In genomic region chr2:177998006-177998405, GRCh38 we compare ENCODE assay signal across 20 cellular contexts.
DNase-seq lines count a peak whose midpoint lies in the region; ATAC-seq, FAIRE-seq and TF ChIP-seq lines count a peak whose summit lies in the region.
"Had no signal": no experiment of that assay in that cellular context is flagged by ENCODE, and none has a peak within 500 bp of the region (broad histone marks: within the 10 kb centered on the region; RNA-seq: fewer than 3 reads in every experiment).

No MANE protein-coding gene starts in this region.

- ATAC-seq in IMR-90 (ENCODE audit: low read depth) (peak; percentile 90), gastrocnemius medialis (no peak)
- ATAC-seq: activated T-cell treated with anti-CD3 and anti-CD28 coated beads, Interleukin-2, amount 50 U/mL, for 4 hours; natural killer cell treated with Interleukin-12 subunit alpha and Interleukin-12 subunit beta and Interleukin-15 and Interleukin-18, amount 100 ng/mL, for 72 hours had no signal

- in situ Hi-C loops in IMR-90 (cut with MboI; ENCODE audit: low sequenced_read_pairs) (no loop called here), gastrocnemius medialis (cut with MboI; ENCODE audit: low sequenced_read_pairs in 4 of 4) (no loop called here)

- no peak for TF ChIP-seq POLR2A in IMR-90 (IDR thresholded peaks at IDR 0.05; ENCODE audit: low read depth, low read length)
- TF ChIP-seq POLR2A in gastrocnemius medialis (IDR thresholded peaks at IDR 0.05) = no peak
- TF ChIP-seq POLR2A in suprapubic skin (IDR thresholded peaks at IDR 0.05) = no peak

- no peak overlapping the region for H2AK9ac ChIP-seq in IMR-90 (replicated peaks; ENCODE audit: low read depth, low read length, poor library complexity)

- H2BK20ac ChIP-seq in IMR-90 (ENCODE audit: low read depth, low read length) = peak overlapping the region; percentile 98

- POLR2A ChIA-PET in IMR-90 (lab: Charles Lee; ENCODE audit: unreplicated experiment) = no interaction called here

- TF ChIP-seq EP300 in suprapubic skin (IDR thresholded peaks at IDR 0.05) = no peak

- H3K27me3 ChIP-seq in IMR-90 (ENCODE audit: control insufficient read depth, insufficient read depth, low read length) = no peaks in the 10 kb centered on the region
- H3K27me3 ChIP-seq in bronchial epithelial cell (ENCODE audit: control insufficient read depth, insufficient read depth, low read length) = no peaks in the 10 kb centered on the region
- no peaks in the 10 kb centered on the region for H3K27me3 ChIP-seq in gastrocnemius medialis
- no peaks in the 10 kb centered on the region for H3K27me3 ChIP-seq in suprapubic skin

- H3K56ac ChIP-seq in IMR-90 (ENCODE audit: extremely low read depth, insufficient read depth, low read length) = peak overlapping the region; percentile 93

- intact Hi-C loops in IMR-90 (cut with micrococcal nuclease) = no loop called here
- intact Hi-C loops in gastrocnemius medialis (cut with DNase I; ENCODE audit: low total_unique reads) = no loop called here

- no peak for FAIRE-seq in bronchial epithelial cell (lab: Jason Lieb, UNC)

- peak overlapping the region; percentile 100 for H2BK120ac ChIP-seq in IMR-90 (ENCODE audit: low read depth, low read length)

- no peaks in the 10 kb centered on the region for H3K79me1 ChIP-seq in IMR-90 (ENCODE audit: low read depth in 1 of 2, low read length in 2 of 2)

- peak overlapping the region; percentile 92 to 97 for H4K8ac ChIP-seq in IMR-90 (ENCODE audit: low read depth in 2 of 2, low read length in 2 of 2)

- H3K4me1 ChIP-seq in IMR-90 (ENCODE audit: control insufficient read depth, insufficient read depth, low read length) (peaks cover 13% of the 10 kb centered on the region), gastrocnemius medialis (no peaks in the 10 kb centered on the region), suprapubic skin (no peaks in the 10 kb centered on the region)

- peak overlapping the region; percentile 57 for H3K4me2 ChIP-seq in IMR-90 (ENCODE audit: low read depth, low read length)

- peak overlapping the region; percentile 98 for H4K91ac ChIP-seq in IMR-90 (ENCODE audit: insufficient read depth, low read depth, low read length)

- H4K20me1 ChIP-seq in IMR-90 (ENCODE audit: insufficient read depth, low read length) = no peaks in the 10 kb centered on the region

- dilution Hi-C loops in IMR-90 (cut with HindIII; ENCODE audit: low sequenced_read_pairs, unreplicated experiment) = no loop called here

- H3K27ac ChIP-seq in IMR-90 (ENCODE audit: insufficient read depth, low read length) (peak overlapping the region; percentile 93), gastrocnemius medialis (no peak overlapping the region), suprapubic skin (no peak overlapping the region)
- H3K27ac ChIP-seq: thoracic aorta had no signal

- H3K18ac ChIP-seq in IMR-90 (ENCODE audit: low read depth, low read length) = peak overlapping the region; percentile 87

- peak overlapping the region; percentile 90 for H2AFZ ChIP-seq in IMR-90 (replicated peaks; ENCODE audit: low read length, poor library complexity)

- no TSS peak for BruUV-seq in IMR-90 (replicated peaks; lab: Mats Ljungman, UMichigan)

- peak overlapping the region; percentile 84; the same call in 1 of the 2 replicates for H2AK5ac ChIP-seq in IMR-90 (ENCODE audit: low read depth, low read length)

- H3K23ac ChIP-seq in IMR-90 (ENCODE audit: low read depth, low read length) = peak overlapping the region; percentile 98

- TF ChIP-seq RAD21 in IMR-90 (IDR thresholded peaks at IDR 0.05; ENCODE audit: low read length) = no peak

- TF ChIP-seq CTCF in IMR-90 (conservative IDR thresholded peaks at IDR 0.05; ENCODE audit: low read depth, low read length) (no peak), bronchial epithelial cell (IDR thresholded peaks at IDR 0.05; ENCODE audit: insufficient read depth, low read length, severe bottlenecking) (no peak), gastrocnemius medialis (IDR thresholded peaks at IDR 0.05 in 4 of 5, conservative IDR thresholded peaks at IDR 0.05 in 1 of 5) (no peak), foreskin fibroblast (IDR thresholded peaks at IDR 0.05; ENCODE audit: low read depth, low read length) (no peak), suprapubic skin (IDR thresholded peaks at IDR 0.05) (no peak)

- H3K9ac ChIP-seq in IMR-90 (ENCODE audit: low read depth, low read length) = peak overlapping the region; percentile 22; the same call in 1 of the 2 replicates

- CTCF ChIA-PET in IMR-90 (lab: Yijun Ruan, JAX) = interaction anchor here (0.5 kb wide), 1 partner anchor 65 kb away, joined by 6 read pairs; no protein-coding TSS in a partner anchor

- peak overlapping the region; percentile 100 for H2BK5ac ChIP-seq in IMR-90 (ENCODE audit: low read depth, low read length, poor library complexity, severe bottlenecking)

- H3K14ac ChIP-seq in IMR-90 (replicated peaks; ENCODE audit: low read depth, low read length) = peak overlapping the region; percentile 97

- H3K4me3 ChIP-seq in IMR-90 (ENCODE audit: insufficient read depth, low read depth, low read length) (no peak overlapping the region), bronchial epithelial cell (ENCODE audit: low read depth, low read length) (no peak overlapping the region), gastrocnemius medialis (no peak overlapping the region), foreskin fibroblast (ENCODE audit: low read depth in 1 of 2, low read length in 2 of 2) (no peak overlapping the region), suprapubic skin (no peak overlapping the region)
- H3K4me3 ChIP-seq: thoracic aorta had no signal

- DNase-seq in AG08395 (ENCODE audit: low spot score) (peak; percentile 40), IMR-90 (peak; percentile 89), bronchial epithelial cell (ENCODE audit: low read depth) (peak; percentile 59), kidney glomerular epithelial cell (lab: John Stamatoyannopoulos, UW) (peak; percentile 76), gastrocnemius medialis (no peak), HuH-7.5 (ENCODE audit: low spot score) (no peak), foreskin fibroblast (no peak), suprapubic skin (ENCODE audit: low spot score in 2 of 2) (no peak)
- DNase-seq: activated CD4-positive, alpha-beta T cell treated with anti-CD3 and anti-CD28 coated beads, Interleukin-2, amount 10 ng/mL, durations not matched to agents 7 days and 5 days; activated T-cell treated with anti-CD3 and anti-CD28 coated beads, Interleukin-2, amount 50 U/mL, for 4 hours; AML-193; DMS 273 treated with DMSO at 0.1 percent for 48 hours; H9; hippocampal formation; NCI-H1092; NCI-H2171 treated with DMSO at 0.1 percent for 48 hours; SHP77 treated with DMSO at 0.1 percent for 48 hours; stimulated activated CD4-positive, alpha-beta T cell treated with anti-CD3 and anti-CD28 coated beads, Interleukin-2, amount 100 ng/mL, for 24 hours had no signal

- WGBS in IMR-90 (ENCODE audit: extremely low coverage in 2 of 2, insufficient read length in 1 of 2), 2 experiments = no CpG with 5 or more reads among the region's 2 CpGs
- 67% methylated on average over 2 of the region's 2 CpGs for WGBS in suprapubic skin

- peak overlapping the region; percentile 78 for H4K5ac ChIP-seq in IMR-90 (ENCODE audit: low read depth, low read length)

- H3K9me3 ChIP-seq in IMR-90 (ENCODE audit: control insufficient read depth, insufficient read depth, low read length) (no peaks in the 10 kb centered on the region), gastrocnemius medialis (no peaks in the 10 kb centered on the region), suprapubic skin (no peaks in the 10 kb centered on the region)
- H3K9me3 ChIP-seq: thoracic aorta had no signal

- H2BK15ac ChIP-seq in IMR-90 (ENCODE audit: low read depth, low read length) = peak overlapping the region; percentile 98

- peaks cover 3% of the 10 kb centered on the region for H3K9me1 ChIP-seq in IMR-90 (ENCODE audit: insufficient read depth, low read length)

- peak overlapping the region; percentile 96 for H3K4ac ChIP-seq in IMR-90 (ENCODE audit: low read depth, low read length)

- H3K36me3 ChIP-seq in IMR-90 (ENCODE audit: control insufficient read depth, insufficient read depth, low read length) (no peaks in the 10 kb centered on the region), bronchial epithelial cell (ENCODE audit: control insufficient read depth, insufficient read depth, low read length) (no peaks in the 10 kb centered on the region), gastrocnemius medialis (no peaks in the 10 kb centered on the region), suprapubic skin (no peaks in the 10 kb centered on the region)
- H3K36me3 ChIP-seq: thoracic aorta had no signal

TF ChIP-seq in IMR-90, 13 proteins besides CTCF, POLR2A, EP300 and RAD21:
- TF ChIP-seq MAFK (IDR thresholded peaks at IDR 0.05; ENCODE audit: low read depth, low read length) = no peak
- peak; percentile 4; the same call in 1 of the 2 replicates for TF ChIP-seq FOS (IDR thresholded peaks at IDR 0.05; ENCODE audit: low read depth, low read length)

Comparison
In these comparisons a context has a peak if more than half of its experiments do, and no peak if none do; other contexts are left out.
1. DNase-seq: peak in AG08395 (single experiment), IMR-90 (single experiment), bronchial epithelial cell (single experiment) and kidney glomerular epithelial cell (single experiment); none in gastrocnemius medialis (0 of 2), HuH-7.5 (single experiment), foreskin fibroblast (0 of 2) and suprapubic skin (0 of 2).